In genomic region chr11:101880208-101880607, GRCh38 we compare ENCODE assay signal across 8 cellular contexts. TPM values are rescaled to one million over a fixed set of nuclear protein-coding genes. Genes with fewer than 3 reads are reported as not detected.
DNase-seq lines count a peak whose midpoint lies in the region; ATAC-seq, FAIRE-seq and TF ChIP-seq lines count a peak whose summit lies in the region.

No MANE protein-coding gene starts in this region.

- no peak for ATAC-seq in HG03280 (IDR thresholded peaks at IDR 0.05; ENCODE audit: unreplicated experiment)

- H3K9me3 ChIP-seq in endothelial cell of umbilical vein (replicated peaks; ENCODE audit: control insufficient read depth, insufficient read depth, low read length): no peaks in the 10 kb centered on the region

- no peaks in the 10 kb centered on the region for H3K4me1 ChIP-seq in endothelial cell of umbilical vein (ENCODE audit: control insufficient read depth, extremely low read depth, insufficient read depth, low read length)

- no peak overlapping the region for H3K4me2 ChIP-seq in endothelial cell of umbilical vein (ENCODE audit: insufficient read depth, low read length)

- intact Hi-C loops in endothelial cell of umbilical vein (cut with micrococcal nuclease): loop anchor here (1.0 kb wide), 1 partner anchor 20 kb away; no protein-coding TSS in a partner anchor

- H3K36me3 ChIP-seq in endothelial cell of umbilical vein (ENCODE audit: control insufficient read depth in 2 of 2, extremely low read depth in 1 of 2, insufficient read depth in 2 of 2, low read length in 2 of 2) (no peaks in the 10 kb centered on the region), H7 (replicated peaks; ENCODE audit: control insufficient read depth, insufficient read depth, low read length) (no peaks in the 10 kb centered on the region)

- dilution Hi-C loops in endothelial cell of umbilical vein (cut with MboI; ENCODE audit: extremely low pct_ligation_motif_present, low sequenced_read_pairs): no loop called here

- POLR2A ChIA-PET in endothelial cell of umbilical vein (lab: Charles Lee): no interaction called here

- CTCF ChIA-PET in endothelial cell of umbilical vein (lab: Charles Lee): interaction anchor here (0.6 to 7.0 kb wide), 16 partner anchors 11 to 292 kb away, joined by 3 to 159 read pairs (median 4); partner anchors contain the start of gene CEP126

- no peaks in the 10 kb centered on the region for H3K9me1 ChIP-seq in endothelial cell of umbilical vein (replicated peaks; ENCODE audit: control insufficient read depth, extremely low read depth, insufficient read depth, low read length)

- H3K27me3 ChIP-seq in endothelial cell of umbilical vein (ENCODE audit: control insufficient read depth in 2 of 2, insufficient read depth in 2 of 2, low read length in 2 of 2) (no peaks in the 10 kb centered on the region), H7 (ENCODE audit: control insufficient read depth, insufficient read depth, low read length) (no peaks in the 10 kb centered on the region)

- H3K79me2 ChIP-seq in endothelial cell of umbilical vein (ENCODE audit: control insufficient read depth, insufficient read depth, low read length): no peaks in the 10 kb centered on the region

- peak; percentile 35 for DNase-seq in NCI-H82 (lab: John Stamatoyannopoulos, UW)
- DNase-seq in NCI-H82 treated with DMSO at 0.1 percent for 48 hours (lab: John Stamatoyannopoulos, UW; ENCODE audit: unreplicated experiment): no peak
- DNase-seq in NCI-H446 treated with DMSO at 0.1 percent for 48 hours (lab: John Stamatoyannopoulos, UW): peak; percentile 26
- DNase-seq in endothelial cell of umbilical vein (ENCODE audit: low read depth, low spot score): peak; percentile 61
- peak; percentile 32 for DNase-seq in stromal cell of bone marrow (ENCODE audit: low read depth)
- DNase-seq in activated CD4-positive, CD25-positive, alpha-beta regulatory T cell (lab: John Stamatoyannopoulos, UW): no peak
- DNase-seq in H7: no peak

- H2AFZ ChIP-seq in endothelial cell of umbilical vein (ENCODE audit: low read depth, low read length): peak overlapping the region; percentile 83

- no TSS peak for BruUV-seq in endothelial cell of umbilical vein (replicated peaks; lab: Mats Ljungman, UMichigan)

- H3K9ac ChIP-seq in endothelial cell of umbilical vein (replicated peaks; ENCODE audit: extremely low read depth, insufficient read depth, low read length): no peak overlapping the region

- H3K4me3 ChIP-seq in endothelial cell of umbilical vein (replicated peaks in 1 of 3; ENCODE audit: insufficient read depth in 1 of 3, low read depth in 1 of 3, low read length in 3 of 3) (no peak overlapping the region), H7 (ENCODE audit: insufficient read depth, low read depth, low read length) (no peak overlapping the region)

- FAIRE-seq in endothelial cell of umbilical vein (lab: Jason Lieb, UNC): peak; percentile 67

- no peaks in the 10 kb centered on the region for H4K20me1 ChIP-seq in endothelial cell of umbilical vein (replicated peaks; ENCODE audit: control insufficient read depth, extremely low read depth, insufficient read depth, low read length)

- H3K27ac ChIP-seq in endothelial cell of umbilical vein (ENCODE audit: insufficient read depth, low read depth, low read length): no peak overlapping the region

- TF ChIP-seq POLR2A in endothelial cell of umbilical vein (IDR thresholded peaks at IDR 0.05; ENCODE audit: low read depth, low read length): no peak

- TF ChIP-seq CTCF in endothelial cell of umbilical vein (IDR thresholded peaks at IDR 0.05; ENCODE audit: extremely low read depth in 1 of 2, insufficient read depth in 1 of 2, low read depth in 1 of 2, low read length in 2 of 2): peak; percentile 37 to 53

TF ChIP-seq in endothelial cell of umbilical vein, 7 proteins besides CTCF, POLR2A, EP300 and RAD21:
- TF ChIP-seq GATA2 (IDR thresholded peaks at IDR 0.05; ENCODE audit: insufficient read depth, insufficient read length, low read depth, low read length) (no peak), FOS (IDR thresholded peaks at IDR 0.05; ENCODE audit: borderline replicate concordance, insufficient read depth, low read length) (no peak), MAX (IDR thresholded peaks at IDR 0.05; ENCODE audit: insufficient read depth, insufficient read length) (no peak), MYC (IDR thresholded peaks at IDR 0.05; ENCODE audit: low read depth, low read length) (no peak), JUN (IDR thresholded peaks at IDR 0.05; ENCODE audit: borderline replicate concordance, insufficient read depth, insufficient read length, low read depth) (no peak), EZH2 (IDR thresholded peaks at IDR 0.05; ENCODE audit: borderline replicate concordance, low read depth, low read length, severe bottlenecking) (no peak), POLR2AphosphoS5 (IDR thresholded peaks at IDR 0.05; ENCODE audit: insufficient read depth, low read depth, low read length) (no peak)

RNA-seq across cellular contexts. Expression of gene CEP126, which starts 34.6 kb away (rescaled TPM):
- total RNA-seq in endothelial cell of umbilical vein: 5.8 and 9.1 TPM in 2 replicates
- 2.9 and 3.6 TPM in 2 replicates for polyA plus RNA-seq in endothelial cell of umbilical vein
- 3.9 and 4.1 TPM in 2 replicates for polyA plus RNA-seq in endothelial cell of umbilical vein (2011; cell fraction: cytosol; rRNA removed)
- 14.9 and 16.2 TPM in 2 replicates for polyA plus RNA-seq in endothelial cell of umbilical vein (2011; cell fraction: nucleus; rRNA removed)
- polyA plus RNA-seq in endothelial cell of umbilical vein (2012): 10.6 and 13.2 TPM in 2 replicates
- polyA minus RNA-seq in endothelial cell of umbilical vein: 7.5 and 12.3 TPM in 2 replicates
- polyA minus RNA-seq in endothelial cell of umbilical vein (2011; cell fraction: cytosol; rRNA and poly(A)+ RNA removed): 1.4 TPM
- polyA minus RNA-seq in endothelial cell of umbilical vein (2011; cell fraction: nucleus; rRNA and poly(A)+ RNA removed): 16.2 and 24.7 TPM in 2 replicates
- total RNA-seq in H7 (2014; rRNA removed; shearing (Covaris generic)): 0.48 and 0.59 TPM in 2 replicates

RNA-seq across cellular contexts. Expression of gene ANGPTL5, which starts 36.1 kb away (rescaled TPM):
- not detected in 2 replicates for total RNA-seq in endothelial cell of umbilical vein
- 0.03 and 0.12 TPM in 2 replicates for polyA plus RNA-seq in endothelial cell of umbilical vein
- polyA plus RNA-seq in endothelial cell of umbilical vein (2011; cell fraction: cytosol; rRNA removed): 0.12 and 0.18 TPM in 2 replicates
- 0.07 and 0.22 TPM in 2 replicates for polyA plus RNA-seq in endothelial cell of umbilical vein (2011; cell fraction: nucleus; rRNA removed)
- 0.07 and 0.14 TPM in 2 replicates for polyA plus RNA-seq in endothelial cell of umbilical vein (2012)
- polyA minus RNA-seq in endothelial cell of umbilical vein: not detected in 2 replicates
- polyA minus RNA-seq in endothelial cell of umbilical vein (2011; cell fraction: cytosol; rRNA and poly(A)+ RNA removed): not detected
- not detected in 2 replicates for polyA minus RNA-seq in endothelial cell of umbilical vein (2011; cell fraction: nucleus; rRNA and poly(A)+ RNA removed)
- total RNA-seq in H7 (2014; rRNA removed; shearing (Covaris generic)): not detected in 2 replicates

Comparison
In these comparisons a context has a peak if more than half of its experiments do, and no peak if none do; other contexts are left out.
1. DNase-seq: peak in NCI-H82 (single experiment), NCI-H446 treated with DMSO at 0.1 percent for 48 hours (single experiment), endothelial cell of umbilical vein (single experiment) and stromal cell of bone marrow (single experiment); none in NCI-H82 treated with DMSO at 0.1 percent for 48 hours (single experiment), activated CD4-positive, CD25-positive, alpha-beta regulatory T cell (0 of 4) and H7 (single experiment).